In genomic region chr3:170448530-170449110, GRCh38 we compare ENCODE assay signal across 29 cellular contexts. TPM values are rescaled to one million over a fixed set of nuclear protein-coding genes. Genes with fewer than 3 reads are reported as not detected.
DNase-seq lines count a peak whose midpoint lies in the region; ATAC-seq and TF ChIP-seq lines count a peak whose summit lies in the region.
"Had no signal": no experiment of that assay in that cellular context is flagged by ENCODE, and none has a peak within 500 bp of the region (broad histone marks: within the 10 kb centered on the region; RNA-seq: fewer than 3 reads in every experiment).

No MANE protein-coding gene starts in this region.

- H3F3A ChIP-seq in GM23338 (replicated peaks; ENCODE audit: low read depth) = no peaks in the 10 kb centered on the region
- no peaks in the 10 kb centered on the region for H3F3A ChIP-seq in MM.1S (ENCODE audit: insufficient read depth, low read length)

- H3K4me2 ChIP-seq in GM23338 (no peak overlapping the region), mesenchymal stem cell (ENCODE audit: low read length, poor library complexity, severe bottlenecking) (no peak overlapping the region), MM.1S (ENCODE audit: low read depth, low read length) (no peak overlapping the region)

- H2BK5ac ChIP-seq in mesenchymal stem cell (ENCODE audit: low read depth, low read length, poor library complexity, severe bottlenecking) = no peak overlapping the region

- no peak overlapping the region for H3K27ac ChIP-seq in GM23338 (ENCODE audit: low read depth)
- peak overlapping the region; percentile 58 for H3K27ac ChIP-seq in caudate nucleus (ENCODE audit: low read depth, low read length)
- H3K27ac ChIP-seq in mesenchymal stem cell (ENCODE audit: low read length, poor library complexity, severe bottlenecking) = no peak overlapping the region
- H3K27ac ChIP-seq in MM.1S (ENCODE audit: low read length) = no peak overlapping the region
- H3K27ac ChIP-seq: epithelial cell of prostate, HL-60, left ventricle myocardium inferior, RWPE1, SK-N-MC had no signal

- no peak overlapping the region for H3K18ac ChIP-seq in mesenchymal stem cell (ENCODE audit: low read depth in 1 of 2, low read length in 2 of 2)

- no peak overlapping the region for H3K23ac ChIP-seq in mesenchymal stem cell (ENCODE audit: low read length in 2 of 2)

- no peak overlapping the region for H3K4ac ChIP-seq in mesenchymal stem cell (ENCODE audit: low read depth in 1 of 2, low read length in 2 of 2)

- DNase-seq in GM23338 (ENCODE audit: low spot score) (no peak), caudate nucleus (lab: John Stamatoyannopoulos, UW) (no peak), mesenchymal stem cell (no peak), type B pancreatic cell (ENCODE audit: extremely low spot score, unreplicated experiment) (no peak), MM.1S (no peak), HT-29 (ENCODE audit: low spot score) (no peak), islet precursor cell (no peak)
- no peak for DNase-seq in activated CD8-positive, alpha-beta T cell treated with anti-CD3 and anti-CD28 coated beads for 36 hours
- DNase-seq: activated CD4-positive, alpha-beta T cell treated with anti-CD3 and anti-CD28 coated beads, Interleukin-2, amount 10 ng/mL, durations not matched to agents 24 days and 14 days; activated CD8-positive, alpha-beta memory T cell treated with anti-CD3 and anti-CD28 coated beads, Interleukin-2, amount 10 ng/mL, durations not matched to agents 7 days and 5 days; activated naive CD4-positive, alpha-beta T cell treated with anti-CD3 and anti-CD28 coated beads, Interleukin-2, amount 10 ng/mL, durations not matched to agents 7 days and 5 days; DMS79 treated with DMSO at 0.1 percent for 48 hours; foreskin melanocyte; HCEC 1CT; left ventricle myocardium inferior; NCI-H1105 treated with DMSO at 0.1 percent for 48 hours; NCI-H2081; NCI-H774; stimulated activated CD4-positive, alpha-beta T cell treated with anti-CD3 and anti-CD28 coated beads, Interleukin-15, amount 100 ng/mL, for 24 hours; trophoblast cell had no signal

- H3K9me3 ChIP-seq in mesenchymal stem cell (ENCODE audit: control insufficient read depth, low read length) = no peaks in the 10 kb centered on the region
- H3K9me3 ChIP-seq in MM.1S (replicated peaks; ENCODE audit: insufficient read depth, low read length) = no peaks in the 10 kb centered on the region
- H3K9me3 ChIP-seq: left ventricle myocardium inferior had no signal

- POLR2A ChIA-PET in activated CD8-positive, alpha-beta T cell treated with anti-CD3 and anti-CD28 coated beads for 36 hours (lab: Charles Lee) = no interaction called here

- H3K4me3 Mint-ChIP-seq in GM23338 (no peak overlapping the region), type B pancreatic cell (peak overlapping the region; percentile 27)
- H3K4me3 Mint-ChIP-seq in activated CD8-positive, alpha-beta T cell treated with anti-CD3 and anti-CD28 coated beads for 36 hours = no peak overlapping the region
- H3K4me3 Mint-ChIP-seq: activated CD4-positive, alpha-beta T cell treated with anti-CD3 and anti-CD28 coated beads, Interleukin-2, amount 10 ng/mL, durations not matched to agents 24 days and 14 days; activated CD8-positive, alpha-beta memory T cell treated with anti-CD3 and anti-CD28 coated beads, Interleukin-2, amount 10 ng/mL, durations not matched to agents 7 days and 5 days; activated naive CD4-positive, alpha-beta T cell treated with anti-CD3 and anti-CD28 coated beads, Interleukin-2, amount 10 ng/mL, durations not matched to agents 7 days and 5 days; B cell; central memory CD8-positive, alpha-beta T cell; stimulated activated naive CD8-positive, alpha-beta T cell treated with anti-CD3 and anti-CD28 coated beads, Interleukin-15, Interleukin-2, amounts not matched to agents 100 ng/mL and 50 ng/mL, for 24 hours had no signal

- H3K9ac ChIP-seq in mesenchymal stem cell (ENCODE audit: low read length) (peak overlapping the region; percentile 77), MM.1S (ENCODE audit: low read length) (no peak overlapping the region)

- H3K14ac ChIP-seq in mesenchymal stem cell (ENCODE audit: low read length in 2 of 2) = no peak overlapping the region

- intact Hi-C loops in activated CD8-positive, alpha-beta T cell treated with anti-CD3 and anti-CD28 coated beads for 36 hours (cut with micrococcal nuclease) = loop anchor here (10.0 kb wide), 1 partner anchor 126 kb away; no protein-coding TSS in a partner anchor

- H4K91ac ChIP-seq in mesenchymal stem cell (ENCODE audit: low read length) = no peak overlapping the region

- TF ChIP-seq CTCF in GM23338 (conservative IDR thresholded peaks at IDR 0.05; ENCODE audit: low read depth in 2 of 2) = no peak
- no peak for TF ChIP-seq CTCF in type B pancreatic cell (conservative IDR thresholded peaks at IDR 0.05)
- no peak for TF ChIP-seq CTCF in MM.1S (IDR thresholded peaks at IDR 0.05; ENCODE audit: low read length)
- TF ChIP-seq CTCF in activated CD8-positive, alpha-beta T cell treated with anti-CD3 and anti-CD28 coated beads for 36 hours (IDR thresholded peaks at IDR 0.05) = no peak

- H2BK120ac ChIP-seq in mesenchymal stem cell (ENCODE audit: low read depth, low read length) = no peak overlapping the region

- H4K8ac ChIP-seq in mesenchymal stem cell (ENCODE audit: low read length) = no peak overlapping the region

- H4K20me1 ChIP-seq in GM23338 (replicated peaks; ENCODE audit: insufficient read depth) = no peaks in the 10 kb centered on the region
- no peaks in the 10 kb centered on the region for H4K20me1 ChIP-seq in MM.1S (ENCODE audit: insufficient read depth, low read length)

- WGBS in mesenchymal stem cell = 95% methylated on average over 4 of the region's 4 CpGs

- H3K4me1 ChIP-seq in GM23338 (ENCODE audit: insufficient read depth) (peaks cover 4% of the 10 kb centered on the region), mesenchymal stem cell (ENCODE audit: control insufficient read depth, insufficient read depth, low read depth, low read length) (no peaks in the 10 kb centered on the region), MM.1S (ENCODE audit: low read length) (no peaks in the 10 kb centered on the region)
- H3K4me1 ChIP-seq: left ventricle myocardium inferior had no signal

- no peak for ATAC-seq in GM23338
- no peak for ATAC-seq in activated CD8-positive, alpha-beta T cell treated with anti-CD3 and anti-CD28 coated beads for 36 hours
- ATAC-seq: activated CD8-positive, alpha-beta memory T cell treated with anti-CD3 and anti-CD28 coated beads, Interleukin-2, amount 10 ng/mL, durations not matched to agents 7 days and 5 days had no signal

- H3K4me1 Mint-ChIP-seq in GM23338 (peaks cover 4% of the 10 kb centered on the region), type B pancreatic cell (ENCODE audit: unreplicated experiment) (peaks cover 26% of the 10 kb centered on the region)
- H3K4me1 Mint-ChIP-seq in activated CD8-positive, alpha-beta T cell treated with anti-CD3 and anti-CD28 coated beads for 36 hours (ENCODE audit: low read depth) = no peaks in the 10 kb centered on the region
- H3K4me1 Mint-ChIP-seq: activated CD4-positive, alpha-beta T cell treated with anti-CD3 and anti-CD28 coated beads, Interleukin-2, amount 10 ng/mL, durations not matched to agents 24 days and 14 days; activated CD8-positive, alpha-beta memory T cell treated with anti-CD3 and anti-CD28 coated beads, Interleukin-2, amount 10 ng/mL, durations not matched to agents 7 days and 5 days; activated naive CD4-positive, alpha-beta T cell treated with anti-CD3 and anti-CD28 coated beads, Interleukin-2, amount 10 ng/mL, durations not matched to agents 7 days and 5 days; B cell; central memory CD8-positive, alpha-beta T cell had no signal

- H2AK5ac ChIP-seq in mesenchymal stem cell (ENCODE audit: low read length, severe bottlenecking) = no peak overlapping the region

- no peak overlapping the region for H2BK12ac ChIP-seq in mesenchymal stem cell (ENCODE audit: low read length in 2 of 2)

- H3K79me1 ChIP-seq in mesenchymal stem cell (replicated peaks; ENCODE audit: low read length, poor library complexity, severe bottlenecking) = no peaks in the 10 kb centered on the region

- H3K4me3 ChIP-seq in GM23338 = no peak overlapping the region
- H3K4me3 ChIP-seq in mesenchymal stem cell (ENCODE audit: insufficient read depth in 1 of 2, low read depth in 1 of 2, low read length in 2 of 2) = peak overlapping the region in 1 of 2 experiments; percentile 67
- H3K4me3 ChIP-seq in MM.1S (ENCODE audit: low read length) = no peak overlapping the region
- H3K4me3 ChIP-seq: left ventricle myocardium inferior, SK-N-MC had no signal

- H3K27me3 ChIP-seq in GM23338 (ENCODE audit: insufficient read depth) = no peaks in the 10 kb centered on the region
- no peaks in the 10 kb centered on the region for H3K27me3 ChIP-seq in mesenchymal stem cell (ENCODE audit: control insufficient read depth in 1 of 2, insufficient read depth in 1 of 2, low read length in 2 of 2)
- H3K27me3 ChIP-seq in MM.1S (replicated peaks; ENCODE audit: insufficient read depth, low read length) = no peaks in the 10 kb centered on the region

- H3K9me2 ChIP-seq in GM23338 (ENCODE audit: insufficient read depth) (no peaks in the 10 kb centered on the region), MM.1S (replicated peaks; ENCODE audit: insufficient read depth, low read length) (no peaks in the 10 kb centered on the region)

- no peaks in the 10 kb centered on the region for H3K9me3 Mint-ChIP-seq in GM23338
- no peaks in the 10 kb centered on the region for H3K9me3 Mint-ChIP-seq in type B pancreatic cell
- no peaks in the 10 kb centered on the region for H3K9me3 Mint-ChIP-seq in activated CD8-positive, alpha-beta T cell treated with anti-CD3 and anti-CD28 coated beads for 36 hours
- H3K9me3 Mint-ChIP-seq: activated CD4-positive, alpha-beta T cell treated with anti-CD3 and anti-CD28 coated beads, Interleukin-2, amount 10 ng/mL, durations not matched to agents 24 days and 14 days; activated naive CD4-positive, alpha-beta T cell treated with anti-CD3 and anti-CD28 coated beads, Interleukin-2, amount 10 ng/mL, durations not matched to agents 7 days and 5 days; central memory CD8-positive, alpha-beta T cell; stimulated activated naive CD8-positive, alpha-beta T cell treated with anti-CD3 and anti-CD28 coated beads, Interleukin-15, Interleukin-2, amounts not matched to agents 100 ng/mL and 50 ng/mL, for 24 hours had no signal

- H3K36me3 ChIP-seq in GM23338 (ENCODE audit: insufficient read depth) = no peaks in the 10 kb centered on the region
- H3K36me3 ChIP-seq in mesenchymal stem cell (ENCODE audit: control insufficient read depth in 1 of 2, insufficient read depth in 2 of 2, low read depth in 1 of 2, low read length in 2 of 2) = no peaks in the 10 kb centered on the region
- H3K36me3 ChIP-seq in MM.1S (replicated peaks; ENCODE audit: insufficient read depth, low read length) = no peaks in the 10 kb centered on the region
- H3K36me3 ChIP-seq: left ventricle myocardium inferior had no signal

- H3K79me2 ChIP-seq in GM23338 (replicated peaks; ENCODE audit: insufficient read depth) (no peaks in the 10 kb centered on the region), MM.1S (ENCODE audit: low read length) (no peaks in the 10 kb centered on the region)

- H3K36me3 Mint-ChIP-seq in GM23338 (ENCODE audit: low read depth) = no peaks in the 10 kb centered on the region
- H3K36me3 Mint-ChIP-seq in type B pancreatic cell = no peaks in the 10 kb centered on the region
- no peaks in the 10 kb centered on the region for H3K36me3 Mint-ChIP-seq in activated CD8-positive, alpha-beta T cell treated with anti-CD3 and anti-CD28 coated beads for 36 hours (ENCODE audit: low read depth)
- H3K36me3 Mint-ChIP-seq: activated CD8-positive, alpha-beta memory T cell treated with anti-CD3 and anti-CD28 coated beads, Interleukin-2, amount 10 ng/mL, durations not matched to agents 7 days and 5 days; activated naive CD4-positive, alpha-beta T cell treated with anti-CD3 and anti-CD28 coated beads, Interleukin-2, amount 10 ng/mL, durations not matched to agents 7 days and 5 days had no signal

- H2AFZ ChIP-seq in GM23338 = peak overlapping the region; percentile 56; the same call in 1 of the 2 replicates
- H2AFZ ChIP-seq in mesenchymal stem cell (ENCODE audit: low read depth, low read length) = no peak overlapping the region
- no peak overlapping the region for H2AFZ ChIP-seq in MM.1S (ENCODE audit: low read length)

- no peak overlapping the region for H2BK15ac ChIP-seq in mesenchymal stem cell (ENCODE audit: low read depth, poor library complexity, severe bottlenecking)

- CTCF ChIA-PET in activated CD8-positive, alpha-beta T cell treated with anti-CD3 and anti-CD28 coated beads for 36 hours (lab: Charles Lee) = no interaction called here

- H3K27me3 Mint-ChIP-seq in GM23338 (ENCODE audit: insufficient read depth, low read depth, poor library complexity) = peaks cover 5% of the 10 kb centered on the region
- no peaks in the 10 kb centered on the region for H3K27me3 Mint-ChIP-seq in type B pancreatic cell
- H3K27me3 Mint-ChIP-seq in activated CD8-positive, alpha-beta T cell treated with anti-CD3 and anti-CD28 coated beads for 36 hours = peaks cover 3% of the 10 kb centered on the region
- H3K27me3 Mint-ChIP-seq: progenitor cell of endocrine pancreas had no signal

- H3K27ac Mint-ChIP-seq in GM23338 (no peak overlapping the region), type B pancreatic cell (peak overlapping the region; percentile 10)
- no peak overlapping the region for H3K27ac Mint-ChIP-seq in activated CD8-positive, alpha-beta T cell treated with anti-CD3 and anti-CD28 coated beads for 36 hours
- H3K27ac Mint-ChIP-seq: activated CD4-positive, alpha-beta T cell treated with anti-CD3 and anti-CD28 coated beads, Interleukin-2, amount 10 ng/mL, durations not matched to agents 24 days and 14 days; activated CD8-positive, alpha-beta memory T cell treated with anti-CD3 and anti-CD28 coated beads, Interleukin-2, amount 10 ng/mL, durations not matched to agents 7 days and 5 days; activated naive CD4-positive, alpha-beta T cell treated with anti-CD3 and anti-CD28 coated beads, Interleukin-2, amount 10 ng/mL, durations not matched to agents 7 days and 5 days; B cell; stimulated activated naive CD8-positive, alpha-beta T cell treated with anti-CD3 and anti-CD28 coated beads, Interleukin-15, Interleukin-2, amounts not matched to agents 100 ng/mL and 50 ng/mL, for 24 hours had no signal

RNA-seq across cellular contexts. Expression of gene CLDN11, which starts 30.0 kb away (rescaled TPM):
- total RNA-seq in GM23338 (2014; rRNA removed; shearing (Covaris generic)) = 8.1 and 8.3 TPM in 2 replicates
- polyA plus RNA-seq in GM23338 (2016; fragmentation: Nextera tagmentation; extraction: Ambion mirVana) = 5.2 and 6.8 TPM in 2 replicates
- 119 TPM for polyA plus RNA-seq in mesenchymal stem cell (2013, experiment 1 of 2)
- 118 TPM for polyA plus RNA-seq in mesenchymal stem cell (2013, experiment 2 of 2)
- 4.7 and 86.8 TPM in 2 replicates for total RNA-seq in type B pancreatic cell (ENCODE audit: low replicate concordance)
- total RNA-seq in HT-29 (2014; rRNA removed; shearing (Covaris generic)) = 0.56 and 0.63 TPM in 2 replicates
- not detected for total RNA-seq in activated CD8-positive, alpha-beta T cell treated with anti-CD3 and anti-CD28 coated beads for 36 hours
- total RNA-seq: activated CD4-positive, alpha-beta T cell treated with anti-CD3 and anti-CD28 coated beads, Interleukin-2, amount 10 ng/mL, durations not matched to agents 24 days and 14 days; T-helper 2 cell treated with Interferon-gamma antibody and Interleukin-4, amounts not matched to agents 100 ng/mL and 5 ng/mL, for 36 hours had no signal
